Comparison of ENCODE assay signal across 8 cellular contexts in genomic region chr1:247103777-247104591, GRCh38. TPM values are rescaled to one million over a fixed set of nuclear protein-coding genes. Genes with fewer than 3 reads are reported as not detected.
DNase-seq lines count a peak whose midpoint lies in the region; ATAC-seq and TF ChIP-seq lines count a peak whose summit lies in the region.

Gene ZNF669, minus strand, starts transcription at chr1:247104356. Its CDS starts 157 bp downstream, at chr1:247104199.

- intact Hi-C loops in ascending aorta (cut with DNase I) (loop anchor here (1.0 to 5.0 kb wide), 3 partner anchors 26 to 172 kb away; partner anchors contain the start of genes AHCTF1 and ZNF670), aorta (cut with DNase I) (loop anchor here (1.0 to 10.0 kb wide), 2 partner anchors 26 to 169 kb away; partner anchors contain the start of genes AHCTF1 (in 1 of the 2) and ZNF670 (in 1 of the 2))

- H3K9me3 ChIP-seq in ascending aorta (peaks cover 0 to 29% of the 10 kb centered on the region in 2 donors), aorta (ENCODE audit: control insufficient read depth, low read length) (peaks cover 2% of the 10 kb centered on the region)

- H3K4me1 ChIP-seq in ascending aorta: peaks cover 0 to 13% of the 10 kb centered on the region in 2 donors
- H3K4me1 ChIP-seq in rectal smooth muscle tissue (ENCODE audit: control insufficient read depth, insufficient read depth, low read length): no peaks in the 10 kb centered on the region
- no peaks in the 10 kb centered on the region for H3K4me1 ChIP-seq in aorta (ENCODE audit: control insufficient read depth in 1 of 2, insufficient read depth in 2 of 2, low read length in 2 of 2)

- TF ChIP-seq CTCF in ascending aorta (IDR thresholded peaks at IDR 0.05): peak in 1 of 3 experiments; percentile 10

- peak within 1 kb of the TSS; percentile 91 for H3K9ac ChIP-seq in rectal smooth muscle tissue (ENCODE audit: low read length)

- peak within 1 kb of the TSS; percentile 67 to 86 for H3K27ac ChIP-seq in ascending aorta
- peak within 1 kb of the TSS; percentile 93 for H3K27ac ChIP-seq in rectal smooth muscle tissue (ENCODE audit: low read depth, low read length)
- peak within 1 kb of the TSS; percentile 23 to 41 for H3K27ac ChIP-seq in aorta (ENCODE audit: low read depth in 1 of 2, low read length in 2 of 2)

- H3K36me3 ChIP-seq in ascending aorta: peaks cover 29 to 32% of the 10 kb centered on the region in 2 donors
- peaks cover 10% of the 10 kb centered on the region for H3K36me3 ChIP-seq in rectal smooth muscle tissue (ENCODE audit: control insufficient read depth, insufficient read depth, low read length)
- peaks cover 2 to 7% of the 10 kb centered on the region in 2 donors for H3K36me3 ChIP-seq in aorta (ENCODE audit: control insufficient read depth in 1 of 2, insufficient read depth in 2 of 2, low read length in 1 of 2)

- H3K27me3 ChIP-seq in ascending aorta (no peaks in the 10 kb centered on the region), rectal smooth muscle tissue (ENCODE audit: control insufficient read depth, insufficient read depth, low read length) (no peaks in the 10 kb centered on the region), aorta (ENCODE audit: control insufficient read depth in 1 of 2, insufficient read depth in 2 of 2, low read length in 1 of 2) (no peaks in the 10 kb centered on the region)

- ATAC-seq in GM18505 (IDR thresholded peaks at IDR 0.05; ENCODE audit: unreplicated experiment): peak; percentile 99
- peak; percentile 100 for ATAC-seq in HG02970 (IDR thresholded peaks at IDR 0.05; ENCODE audit: low FRiP score, unreplicated experiment)
- ATAC-seq in aorta (ENCODE audit: low FRiP score): peak; percentile 100

- peak; percentile 90 for TF ChIP-seq POLR2A in GM18505 (IDR thresholded peaks at IDR 0.05; ENCODE audit: borderline replicate concordance, extremely low read depth, insufficient read depth, insufficient read length)

- peak; percentile 40 for DNase-seq in NCI-H187 treated with DMSO at 0.1 percent for 48 hours (lab: John Stamatoyannopoulos, UW)
- DNase-seq in T-helper 2 cell: peak; percentile 68 to 95 (median 84)
- DNase-seq in ascending aorta (ENCODE audit: low spot score in 2 of 2): peak; percentile 92 to 99
- peak; percentile 96 for DNase-seq in hepatic stellate cell (ENCODE audit: low spot score)
- DNase-seq in aorta: peak; percentile 97 to 98

- 0% methylated on average over 52 to 61 of the region's 61 CpGs for WGBS in aorta, 2 donors

- H3K4me3 ChIP-seq in ascending aorta: peak within 1 kb of the TSS; percentile 63 to 75
- peak within 1 kb of the TSS; percentile 100 for H3K4me3 ChIP-seq in rectal smooth muscle tissue (ENCODE audit: low read length)
- H3K4me3 ChIP-seq in aorta (ENCODE audit: low read length in 2 of 2): peak within 1 kb of the TSS; percentile 50 to 78

RNA-seq across cellular contexts. Expression of gene ZNF669, which starts in this region (rescaled TPM):
- total RNA-seq in ascending aorta: 0.64 TPM
- 1 to 10 TPM; 6.0 to 8.4 TPM for total RNA-seq in aorta
- polyA plus RNA-seq in aorta: 1 to 10 TPM; 2.4 to 2.5 TPM

Comparison
In these comparisons a context has a peak if more than half of its experiments do, and no peak if none do; other contexts are left out.
1. Peak in every context shown above with its lines: DNase-seq, ATAC-seq, H3K4me3 ChIP-seq and H3K27ac ChIP-seq.
2. Peak in DNase-seq, H3K4me3 ChIP-seq and H3K27ac ChIP-seq in ascending aorta; RNA of the gene not detected or under 1 TPM.
3. DNase-seq: peak in every context shown above with its lines; median percentile 98 in aorta; 96 in hepatic stellate cell; 96 in ascending aorta; 84 in T-helper 2 cell; 40 in NCI-H187 treated with DMSO at 0.1 percent for 48 hours.
4. H3K27ac ChIP-seq: peak in every context shown above with its lines; median percentile 93 in rectal smooth muscle tissue; 76 in ascending aorta; 32 in aorta.